In genomic region chr19:33273881-33274662, GRCh38 we compare ENCODE assay signal across 8 cellular contexts. TPM values are rescaled to one million over a fixed set of nuclear protein-coding genes. Genes with fewer than 3 reads are reported as not detected.
DNase-seq lines count a peak whose midpoint lies in the region; ATAC-seq and TF ChIP-seq lines count a peak whose summit lies in the region.

No MANE protein-coding gene starts in this region.

- no peaks in the 10 kb centered on the region for H3K9me3 ChIP-seq in BLaER1 treated with 17β-estradiol and CSF1 and Interleukin-3, amounts not matched to agents 10 nM and 100 nM (replicated peaks in 1 of 11)

- no peaks in the 10 kb centered on the region for H3K36me3 ChIP-seq in BLaER1 treated with 17β-estradiol and CSF1 and Interleukin-3, amounts not matched to agents 10 nM and 100 nM
- no peaks in the 10 kb centered on the region for H3K36me3 ChIP-seq in kidney epithelial cell (ENCODE audit: control insufficient read depth, insufficient read depth, low read length)

- H3K4me2 ChIP-seq in BLaER1 treated with 17β-estradiol and CSF1 and Interleukin-3, amounts not matched to agents 10 nM and 100 nM = peak overlapping the region; percentile 78 to 95 (median 88)

- peak overlapping the region; percentile 24 to 65 (median 54); a peak in 19 of 22 replicates for H3K9ac ChIP-seq in BLaER1 treated with 17β-estradiol and CSF1 and Interleukin-3, amounts not matched to agents 10 nM and 100 nM

- peaks cover 75 to 100% (median 89%) of the 10 kb centered on the region in 10 experiments for H3K4me1 ChIP-seq in BLaER1 treated with 17β-estradiol and CSF1 and Interleukin-3, amounts not matched to agents 10 nM and 100 nM

- H3K27ac ChIP-seq in BLaER1 treated with 17β-estradiol and CSF1 and Interleukin-3, amounts not matched to agents 10 nM and 100 nM = peak overlapping the region; percentile 4 to 77 (median 68); a peak in 20 of 22 replicates

- TF ChIP-seq CTCF in LNCaP clone FGC (IDR thresholded peaks at IDR 0.05; ENCODE audit: control insufficient read depth, extremely low read depth, insufficient read depth) (no peak), kidney epithelial cell (IDR thresholded peaks at IDR 0.05; ENCODE audit: insufficient read depth, low read length, poor library complexity, severe bottlenecking) (no peak)

- H4K20me1 ChIP-seq in BLaER1 treated with 17β-estradiol and CSF1 and Interleukin-3, amounts not matched to agents 10 nM and 100 nM = no peaks in the 10 kb centered on the region

- peak overlapping the region in 3 of 10 experiments; percentile 11 to 43 (median 34); a peak in 2 of 20 replicates for H3K4me3 ChIP-seq in BLaER1 treated with 17β-estradiol and CSF1 and Interleukin-3, amounts not matched to agents 10 nM and 100 nM
- H3K4me3 ChIP-seq in LNCaP clone FGC (ENCODE audit: low read depth, low read length) = no peak overlapping the region
- H3K4me3 ChIP-seq in kidney epithelial cell (ENCODE audit: low read depth, low read length) = no peak overlapping the region

- ATAC-seq in GM21737 (IDR thresholded peaks at IDR 0.05; ENCODE audit: unreplicated experiment) (no peak), HG02610 (IDR thresholded peaks at IDR 0.05; ENCODE audit: unreplicated experiment) (no peak)

- H3K27me3 ChIP-seq in BLaER1 treated with 17β-estradiol and CSF1 and Interleukin-3, amounts not matched to agents 10 nM and 100 nM = no peaks in the 10 kb centered on the region
- H3K27me3 ChIP-seq in kidney epithelial cell (ENCODE audit: control insufficient read depth, insufficient read depth, low read length) = no peaks in the 10 kb centered on the region

- DNase-seq in LNCaP clone FGC (ENCODE audit: low read depth) = peak; percentile 58
- DNase-seq in activated naive CD4-positive, alpha-beta T cell treated with anti-CD3 and anti-CD28 coated beads, Interleukin-2, amount 50 U/mL, for 16 hours = peak; percentile 45
- DNase-seq in kidney epithelial cell (ENCODE audit: low read depth) = peak; percentile 51
- DNase-seq in stimulated activated CD4-positive, alpha-beta T cell treated with anti-CD3 and anti-CD28 coated beads, Interleukin-4, amount 100 ng/mL, for 48 hours (ENCODE audit: low read depth in 2 of 2) = peak; percentile 37
- no peak for DNase-seq in NCI-H510A treated with DMSO at 0.1 percent for 48 hours (lab: John Stamatoyannopoulos, UW)

RNA-seq across cellular contexts. Expression of gene CEBPA, which starts 28.3 kb away (rescaled TPM):
- 2.0 and 3.7 TPM in 2 replicates for total RNA-seq in kidney epithelial cell

RNA-seq across cellular contexts. Expression of gene SLC7A10, which starts 48.4 kb away (rescaled TPM):
- not detected in 2 replicates for total RNA-seq in kidney epithelial cell
